In the genomic region with DNA sequence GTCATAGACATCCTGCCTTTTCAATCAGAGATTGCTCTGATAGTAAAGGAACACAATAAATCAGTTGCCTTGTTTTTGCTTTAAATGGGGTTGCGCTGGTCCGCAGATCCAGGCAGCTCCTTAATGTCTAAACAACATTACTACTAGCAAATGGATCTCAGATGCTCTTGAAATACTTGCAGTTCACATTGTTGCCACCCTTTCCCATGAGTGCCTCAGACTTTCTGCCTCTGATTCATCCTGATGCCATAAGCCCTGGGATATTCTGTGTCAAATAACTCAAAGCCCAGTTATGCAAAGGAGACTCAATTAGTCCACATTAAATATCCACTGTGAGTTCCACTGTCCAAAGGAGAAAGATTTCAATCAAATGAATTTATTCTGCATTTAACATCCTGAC, we compare ENCODE assay signal across 18 cellular contexts.
DNase-seq lines count a peak whose midpoint lies in the region; TF ChIP-seq lines count a peak whose summit lies in the region.
"Had no signal": no experiment of that assay in that cellular context is flagged by ENCODE, and none has a peak within 500 bp of the region (broad histone marks: within the 10 kb centered on the region; RNA-seq: fewer than 3 reads in every experiment).

No MANE protein-coding gene starts in this region.

- POLR2A ChIA-PET in MCF 10A (lab: Yijun Ruan, JAX): no interaction called here
- POLR2A ChIA-PET in Caco-2 (lab: Charles Lee): no interaction called here

- H3K4me3 Mint-ChIP-seq in MCF 10A (ENCODE audit: unreplicated experiment) (no peak overlapping the region), Caco-2 (ENCODE audit: unreplicated experiment) (no peak overlapping the region), immature natural killer cell (no peak overlapping the region)
- H3K4me3 Mint-ChIP-seq: memory B cell had no signal

- H3K36me3 Mint-ChIP-seq in MCF 10A (ENCODE audit: insufficient read depth, unreplicated experiment) (no peaks in the 10 kb centered on the region), Caco-2 (ENCODE audit: insufficient read depth, unreplicated experiment) (no peaks in the 10 kb centered on the region), immature natural killer cell (peaks cover 0 to under 1% (median 0%) of the 10 kb centered on the region in 3 donors)
- H3K36me3 Mint-ChIP-seq: memory B cell had no signal

- H3K9me3 Mint-ChIP-seq in MCF 10A (ENCODE audit: unreplicated experiment) (no peaks in the 10 kb centered on the region), Caco-2 (ENCODE audit: unreplicated experiment) (no peaks in the 10 kb centered on the region), immature natural killer cell (peaks cover 0 to 1% (median 0%) of the 10 kb centered on the region in 6 donors)

- H3K4me1 ChIP-seq in breast epithelium: no peaks in the 10 kb centered on the region
- H3K4me1 ChIP-seq in Caco-2: no peaks in the 10 kb centered on the region
- H3K4me1 ChIP-seq: colonic mucosa had no signal

- peak; percentile 22 for DNase-seq in MCF 10A (ENCODE audit: unreplicated experiment)
- no peak for DNase-seq in breast epithelium (ENCODE audit: low spot score in 2 of 2)
- peak; percentile 38 for DNase-seq in SW480 (ENCODE audit: low spot score)
- peak; percentile 68 for DNase-seq in fibroblast of peridontal ligament (ENCODE audit: extremely low read depth)
- DNase-seq in GM19238 (ENCODE audit: insufficient read length, low spot score): no peak
- DNase-seq in Caco-2: no peak
- DNase-seq in immature natural killer cell: no peak
- no peak for DNase-seq in stimulated activated CD8-positive, alpha-beta memory T cell treated with anti-CD3 and anti-CD28 coated beads, Interleukin-4, amount 100 ng/mL, for 48 hours
- DNase-seq: activated T-cell treated with anti-CD3 and anti-CD28 coated beads, Interleukin-2, amount 50 U/mL, for 72 hours; colonic mucosa; DMS153; MM.1S; NCI-H2029 treated with DMSO at 0.1 percent for 48 hours; NCI-H748 treated with DMSO at 0.1 percent for 48 hours; nucleus accumbens; SHP77; stimulated activated naive CD4-positive, alpha-beta T cell had no signal

- no peak overlapping the region for H3K4me3 ChIP-seq in breast epithelium
- no peak overlapping the region for H3K4me3 ChIP-seq in Caco-2 (ENCODE audit: low read depth, low read length)
- H3K4me3 ChIP-seq: colonic mucosa had no signal

- CTCF ChIA-PET in MCF 10A (lab: Yijun Ruan, JAX) (no interaction called here), Caco-2 (lab: Charles Lee) (no interaction called here)

- H3K9me3 ChIP-seq in breast epithelium (no peaks in the 10 kb centered on the region), Caco-2 (no peaks in the 10 kb centered on the region)
- H3K9me3 ChIP-seq: colonic mucosa had no signal

- intact Hi-C loops in MCF 10A (cut with micrococcal nuclease): no loop called here
- intact Hi-C loops in breast epithelium (cut with DNase I; ENCODE audit: low total_unique reads): loop anchor here (2.0 kb wide), 1 partner anchor 141 kb away; no protein-coding TSS in a partner anchor
- intact Hi-C loops in Caco-2 (cut with micrococcal nuclease; ENCODE audit: unreplicated experiment): no loop called here

- no peak for TF ChIP-seq POLR2A in breast epithelium (IDR thresholded peaks at IDR 0.05)

- H3K27me3 ChIP-seq in breast epithelium (no peaks in the 10 kb centered on the region), Caco-2 (replicated peaks; ENCODE audit: control insufficient read depth, insufficient read depth, low read length) (no peaks in the 10 kb centered on the region)
- H3K27me3 ChIP-seq: colonic mucosa had no signal

- H3K27me3 Mint-ChIP-seq in MCF 10A (ENCODE audit: insufficient read depth, unreplicated experiment) (no peaks in the 10 kb centered on the region), Caco-2 (ENCODE audit: insufficient read depth, unreplicated experiment) (no peaks in the 10 kb centered on the region), immature natural killer cell (ENCODE audit: low read depth in 3 of 3) (peaks cover 0 to 2% (median 0%) of the 10 kb centered on the region in 3 donors)

- H3K36me3 ChIP-seq in breast epithelium (no peaks in the 10 kb centered on the region), Caco-2 (ENCODE audit: control insufficient read depth, insufficient read depth, low read length) (no peaks in the 10 kb centered on the region)
- H3K36me3 ChIP-seq: colonic mucosa had no signal

- no peak overlapping the region for H3K27ac Mint-ChIP-seq in MCF 10A (ENCODE audit: low read depth, unreplicated experiment)
- H3K27ac Mint-ChIP-seq in Caco-2 (ENCODE audit: unreplicated experiment): no peak overlapping the region
- H3K27ac Mint-ChIP-seq in immature natural killer cell: no peak overlapping the region
- H3K27ac Mint-ChIP-seq: activated T-cell treated with anti-CD3 and anti-CD28 coated beads, Interleukin-2, amount 50 U/mL, for 72 hours; memory B cell had no signal

- no peaks in the 10 kb centered on the region for H3K4me1 Mint-ChIP-seq in MCF 10A (ENCODE audit: insufficient read depth, unreplicated experiment)
- no peaks in the 10 kb centered on the region for H3K4me1 Mint-ChIP-seq in Caco-2 (ENCODE audit: low read depth, unreplicated experiment)
- H3K4me1 Mint-ChIP-seq in immature natural killer cell: peaks cover 0 to 1% of the 10 kb centered on the region in 2 donors
- H3K4me1 Mint-ChIP-seq: memory B cell had no signal

- H3K27ac ChIP-seq in breast epithelium: no peak overlapping the region
- H3K27ac ChIP-seq: colonic mucosa had no signal

- TF ChIP-seq CTCF in MCF 10A (IDR thresholded peaks at IDR 0.05; ENCODE audit: unreplicated experiment) (no peak), breast epithelium (IDR thresholded peaks at IDR 0.05) (no peak), Caco-2 (IDR thresholded peaks at IDR 0.05; ENCODE audit: insufficient read depth in 1 of 2, low read depth in 1 of 2, low read length in 1 of 2, severe bottlenecking in 1 of 2, unreplicated experiment in 1 of 2) (no peak)

- BruUV-seq in MCF 10A (replicated peaks; lab: Mats Ljungman, UMichigan): no TSS peak
- no TSS peak for BruUV-seq in Caco-2 (replicated peaks; lab: Mats Ljungman, UMichigan)

Comparison
In these comparisons a context has a peak if more than half of its experiments do, and no peak if none do; other contexts are left out.
1. DNase-seq: peak in MCF 10A (single experiment), SW480 (single experiment) and fibroblast of peridontal ligament (single experiment); none in breast epithelium (0 of 2), GM19238 (single experiment), Caco-2 (0 of 2), immature natural killer cell (0 of 3) and stimulated activated CD8-positive, alpha-beta memory T cell treated with anti-CD3 and anti-CD28 coated beads, Interleukin-4, amount 100 ng/mL, for 48 hours (single experiment).